9 cellular contexts compared by ENCODE assay signal in genomic region chr2:235005603-235006259, GRCh38. TPM values are rescaled to one million over a fixed set of nuclear protein-coding genes. Genes with fewer than 3 reads are reported as not detected.
A peak's percentile ranks its signal among the peaks of the same experiment; 100 is the strongest.
DNase-seq lines count a peak whose midpoint lies in the region; ATAC-seq and TF ChIP-seq lines count a peak whose summit lies in the region.
"Had no signal": no experiment of that assay in that cellular context is flagged by ENCODE, and none has a peak within 500 bp of the region (broad histone marks: within the 10 kb centered on the region; RNA-seq: fewer than 3 reads in every experiment).

No MANE protein-coding gene starts in this region.

- ATAC-seq in DND-41 (ENCODE audit: insufficient read depth, low read depth) (no peak), RWPE2 (ENCODE audit: low read depth) (no peak)

- H3K36me3 ChIP-seq in DND-41 (ENCODE audit: insufficient read depth, low read length), result no peaks in the 10 kb centered on the region
- peaks cover 17% of the 10 kb centered on the region for H3K36me3 ChIP-seq in RWPE2 (ENCODE audit: low read depth)
- no peaks in the 10 kb centered on the region for H3K36me3 ChIP-seq in cardiac muscle cell
- H3K36me3 ChIP-seq in osteoblast (ENCODE audit: insufficient read depth, low read length), result peaks cover 28% of the 10 kb centered on the region

- H2AFZ ChIP-seq in DND-41 (ENCODE audit: low read depth, low read length) (no peak overlapping the region), osteoblast (ENCODE audit: low read length) (no peak overlapping the region)

- H3K27ac ChIP-seq in DND-41 (ENCODE audit: low read length) (no peak overlapping the region), RWPE2 (ENCODE audit: poor library complexity, severe bottlenecking) (peak overlapping the region; percentile 86), cardiac muscle cell (peak overlapping the region; percentile 94), osteoblast (ENCODE audit: low read depth, low read length) (peak overlapping the region; percentile 15)
- H3K27ac ChIP-seq: SJSA1 had no signal

- TF ChIP-seq CTCF in DND-41 (IDR thresholded peaks at IDR 0.05; ENCODE audit: borderline replicate concordance, extremely low read depth, low read length, poor library complexity, severe bottlenecking), result peak; percentile 3
- TF ChIP-seq CTCF in RWPE2 (IDR thresholded peaks at IDR 0.05; ENCODE audit: poor library complexity, severe bottlenecking), result no peak
- peak; percentile 13 for TF ChIP-seq CTCF in cardiac muscle cell (IDR thresholded peaks at IDR 0.05; ENCODE audit: low read depth, low read length)
- no peak for TF ChIP-seq CTCF in osteoblast (IDR thresholded peaks at IDR 0.05; ENCODE audit: extremely low read depth, low read depth, low read length)

- H3K4me3 ChIP-seq in DND-41 (ENCODE audit: low read depth in 1 of 2, low read length in 2 of 2) (no peak overlapping the region), RWPE2 (ENCODE audit: severe bottlenecking) (no peak overlapping the region), cardiac muscle cell (no peak overlapping the region), osteoblast (ENCODE audit: insufficient read depth, low read length) (no peak overlapping the region)
- H3K4me3 ChIP-seq: SJSA1 had no signal

- peaks cover 15% of the 10 kb centered on the region for H3K27me3 ChIP-seq in DND-41 (ENCODE audit: insufficient read depth, low read length, poor library complexity)
- no peaks in the 10 kb centered on the region for H3K27me3 ChIP-seq in RWPE2 (ENCODE audit: insufficient read depth, poor library complexity, severe bottlenecking)
- H3K27me3 ChIP-seq in cardiac muscle cell, result no peaks in the 10 kb centered on the region
- no peaks in the 10 kb centered on the region for H3K27me3 ChIP-seq in osteoblast (ENCODE audit: insufficient read depth, low read length)
- H3K27me3 ChIP-seq: SJSA1 had no signal

- H3K9me3 ChIP-seq in DND-41 (ENCODE audit: insufficient read depth, low read length, severe bottlenecking) (no peaks in the 10 kb centered on the region), RWPE2 (ENCODE audit: severe bottlenecking) (no peaks in the 10 kb centered on the region), cardiac muscle cell (ENCODE audit: low read depth) (no peaks in the 10 kb centered on the region), osteoblast (ENCODE audit: low read depth, low read length) (no peaks in the 10 kb centered on the region)
- H3K9me3 ChIP-seq: SJSA1 had no signal

- H3K4me2 ChIP-seq in DND-41 (ENCODE audit: insufficient read depth, low read length) (no peak overlapping the region), osteoblast (ENCODE audit: insufficient read depth, low read length) (no peak overlapping the region)

- H3K4me1 ChIP-seq in DND-41 (ENCODE audit: insufficient read depth, low read length), result no peaks in the 10 kb centered on the region
- peaks cover 23% of the 10 kb centered on the region for H3K4me1 ChIP-seq in RWPE2 (ENCODE audit: insufficient read depth, poor library complexity, severe bottlenecking)
- peaks cover 66% of the 10 kb centered on the region for H3K4me1 ChIP-seq in cardiac muscle cell (ENCODE audit: low read depth)
- H3K4me1 ChIP-seq in osteoblast (ENCODE audit: insufficient read depth, low read length), result peaks cover 26% of the 10 kb centered on the region

- H3K79me2 ChIP-seq in DND-41 (ENCODE audit: insufficient read depth, low read length), result no peaks in the 10 kb centered on the region
- H3K79me2 ChIP-seq in osteoblast (ENCODE audit: insufficient read depth, low read length), result peaks cover 100% of the 10 kb centered on the region

- DNase-seq in DND-41 (no peak), RWPE2 (ENCODE audit: low spot score) (no peak), cardiac muscle cell (ENCODE audit: low read depth in 1 of 2, low spot score in 1 of 2) (peak; percentile 30 to 78), osteoblast (ENCODE audit: insufficient read length, low spot score, missing footprints) (peak; percentile 75), LoVo (ENCODE audit: low spot score) (no peak), OCI-M1 (lab: John Stamatoyannopoulos, UW) (no peak), NCI-H526 treated with DMSO at 0.1 percent for 48 hours (lab: John Stamatoyannopoulos, UW) (no peak)
- DNase-seq in stimulated activated CD4-positive, alpha-beta T cell treated with anti-CD3 and anti-CD28 coated beads, Interleukin-1b, Interleukin-23, amount 100 ng/mL, for 48 hours, result no peak

- no peak overlapping the region for H3K9ac ChIP-seq in DND-41 (ENCODE audit: low read depth, low read length)

- 0 out of 2 replicates have a peak, but pooled peaks cover 4% of the 10 kb centered on the region for H4K20me1 ChIP-seq in DND-41 (ENCODE audit: insufficient read depth, low read length)
- peaks cover 75% of the 10 kb centered on the region for H4K20me1 ChIP-seq in osteoblast (ENCODE audit: insufficient read depth, low read length)

RNA-seq across cellular contexts. Expression of gene SH3BP4, which starts 53.9 kb away (rescaled TPM):
- total RNA-seq in cardiac muscle cell (55.0 and 71.3 TPM in 2 replicates), osteoblast (113 and 121 TPM in 2 replicates)
- 35.8 and 48.5 TPM in 2 replicates for polyA plus RNA-seq in cardiac muscle cell

Comparison
In these comparisons a context has a peak if more than half of its experiments do, and no peak if none do; other contexts are left out.
1. DNase-seq: peak in cardiac muscle cell (2 of 2) and osteoblast (single experiment); none in DND-41 (single experiment), RWPE2 (single experiment), LoVo (single experiment), OCI-M1 (single experiment), NCI-H526 treated with DMSO at 0.1 percent for 48 hours (single experiment) and stimulated activated CD4-positive, alpha-beta T cell treated with anti-CD3 and anti-CD28 coated beads, Interleukin-1b, Interleukin-23, amount 100 ng/mL, for 48 hours (single experiment).
2. CTCF ChIP-seq: peak in DND-41 (single experiment) and cardiac muscle cell (single experiment); none in RWPE2 (single experiment) and osteoblast (single experiment).